In genomic region chr12:12723147-12723680, GRCh38 we compare ENCODE assay signal across 8 cellular contexts. TPM values are rescaled to one million over a fixed set of nuclear protein-coding genes. Genes with fewer than 3 reads are reported as not detected.
DNase-seq lines count a peak whose midpoint lies in the region; ATAC-seq, FAIRE-seq and TF ChIP-seq lines count a peak whose summit lies in the region.

No MANE protein-coding gene starts in this region.

- peak overlapping the region; percentile 78 for H2AFZ ChIP-seq in PC-9

- TF ChIP-seq CTCF in PC-9 (conservative IDR thresholded peaks at IDR 0.05) (no peak), ovary (IDR thresholded peaks at IDR 0.05) (no peak), D721Med (IDR thresholded peaks at IDR 0.05; ENCODE audit: insufficient read depth, missing control alignments) (no peak)

- WGBS in ovary, 3 donors: 20 to 22% (median 20%) methylated on average over 11 of the region's 11 CpGs

- H3K27me3 ChIP-seq in PC-9 (ENCODE audit: insufficient read depth, low read depth): no peaks in the 10 kb centered on the region
- no peaks in the 10 kb centered on the region for H3K27me3 ChIP-seq in ovary

- H3K4me1 ChIP-seq in PC-9 (replicated peaks; ENCODE audit: insufficient read depth) (peaks cover 36% of the 10 kb centered on the region), ovary (ENCODE audit: insufficient read depth) (peaks cover 6% of the 10 kb centered on the region)

- H3K4me3 ChIP-seq in PC-9 (peak overlapping the region; percentile 96), ovary (peak overlapping the region; percentile 77)

- H3K9me2 ChIP-seq in PC-9 (ENCODE audit: insufficient read depth): no peaks in the 10 kb centered on the region

- H3K36me3 ChIP-seq in PC-9 (ENCODE audit: low read depth) (peaks cover 41% of the 10 kb centered on the region), ovary (no peaks in the 10 kb centered on the region)

- DNase-seq in DMS 273 (lab: John Stamatoyannopoulos, UW; ENCODE audit: unreplicated experiment): peak; percentile 50
- no peak for DNase-seq in DMS 273 treated with DMSO at 0.1 percent for 48 hours (lab: John Stamatoyannopoulos, UW)
- peak in 1 of 2 experiments; percentile 39 for DNase-seq in PC-9
- no peak for DNase-seq in epithelial cell of prostate (ENCODE audit: low read depth, low spot score)
- no peak for DNase-seq in ovary
- no peak for DNase-seq in D721Med (ENCODE audit: insufficient read length, low spot score)

- no peak for TF ChIP-seq POLR2A in ovary (IDR thresholded peaks at IDR 0.05)

- peaks cover 83% of the 10 kb centered on the region for H3K79me2 ChIP-seq in PC-9 (ENCODE audit: low read depth)

- peaks cover 41% of the 10 kb centered on the region for H3F3A ChIP-seq in PC-9 (ENCODE audit: insufficient read depth, low read depth)

- H3K9me3 ChIP-seq in PC-9 (ENCODE audit: insufficient read depth, low read depth) (no peaks in the 10 kb centered on the region), ovary (no peaks in the 10 kb centered on the region)

- CTCF ChIA-PET in PC-9 (lab: Charles Lee): no interaction called here

- no TSS peak for BruUV-seq in PC-9 (replicated peaks; lab: Mats Ljungman, UMichigan)

- TF ChIP-seq EP300 in ovary (IDR thresholded peaks at IDR 0.05): no peak

- H3K27ac ChIP-seq in PC-9 (peak overlapping the region; percentile 98), epithelial cell of prostate (peak overlapping the region; percentile 97), ovary (peak overlapping the region; percentile 99)

- peak overlapping the region; percentile 100 for H3K4me2 ChIP-seq in PC-9

- peaks cover 4% of the 10 kb centered on the region for H4K20me1 ChIP-seq in PC-9 (ENCODE audit: insufficient read depth)

- POLR2A ChIA-PET in PC-9 (lab: Charles Lee; ENCODE audit: unreplicated experiment): interaction anchor here (0.5 to 0.7 kb wide), 2 partner anchors 473 to 861 kb away, joined by 7 to 23 read pairs; partner anchors contain the start of gene EMP1

- intact Hi-C loops in PC-9 (cut with micrococcal nuclease; ENCODE audit: unreplicated experiment) (loop anchor here (10.0 kb wide), 2 partner anchors 452 to 482 kb away; no protein-coding TSS in a partner anchor), ovary (cut with DNase I) (loop anchor here in 2 of 4 donors (10.0 kb wide), 1 partner anchor 172 kb away; the partner anchor contains the start of gene GPRC5A (in 2 of the 2))

- ATAC-seq in HG02798 (IDR thresholded peaks at IDR 0.05; ENCODE audit: poor library complexity, unreplicated experiment): no peak
- ATAC-seq in HG03442 (IDR thresholded peaks at IDR 0.05; ENCODE audit: unreplicated experiment): no peak

- FAIRE-seq in D721Med (lab: Jason Lieb, UNC): no peak

RNA-seq across cellular contexts. Expression of gene CDKN1B, which starts 6.0 kb away (rescaled TPM):
- 54.9 and 67.5 TPM in 2 replicates for total RNA-seq in PC-9 (2021)
- total RNA-seq in ovary: 10 to 100 TPM; 54.3 to 90.2 (median 76.8) TPM
- polyA plus RNA-seq in ovary: 10 to 100 TPM; 73.5 to 74.2 TPM

RNA-seq across cellular contexts. Expression of gene GPR19, which starts 27.2 kb away (rescaled TPM):
- total RNA-seq in PC-9 (2021): 13.2 and 19.3 TPM in 2 replicates
- under 1 TPM in 2 of 7 donors, not detected in 5; 0.35 to 0.38 TPM for total RNA-seq in ovary
- under 1 TPM; 0.06 to 0.13 TPM for polyA plus RNA-seq in ovary

Comparison
In these comparisons a context has a peak if more than half of its experiments do, and no peak if none do; other contexts are left out.
1. RNA of gene GPR19, which starts 27.2 kb away (total RNA-seq): 13.2 to 19.3 TPM in PC-9; 0.35 to 0.38 TPM in ovary; every median in the first group is over 10 times any median in the second.
2. Peak in every context shown above with its lines, with median percentiles within 50 percentile points of each other: H3K27ac ChIP-seq.